ENCODE assay signal across 7 cellular contexts in the genomic region with DNA sequence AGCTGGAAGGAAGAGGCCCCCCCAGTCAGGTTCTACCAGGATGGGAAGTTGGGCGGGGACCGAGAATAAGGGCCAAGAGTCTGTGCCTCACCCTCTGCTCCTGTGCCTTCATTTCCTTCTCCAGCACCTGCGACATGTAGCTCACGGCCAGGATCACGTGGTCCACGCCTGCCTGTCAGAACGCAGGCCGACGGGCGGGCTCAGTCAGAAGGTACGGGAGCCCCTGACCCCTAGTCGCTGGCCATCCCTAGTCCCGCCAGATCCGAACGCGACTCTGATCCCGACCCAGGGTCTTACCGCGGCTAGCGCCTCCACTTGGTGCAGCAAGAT. TPM values are rescaled to one million over a fixed set of nuclear protein-coding genes. Genes with fewer than 3 reads are reported as not detected.
DNase-seq lines count a peak whose midpoint lies in the region; ATAC-seq and TF ChIP-seq lines count a peak whose summit lies in the region.

No MANE protein-coding gene starts in this region.

- ATAC-seq in GM18498 (IDR thresholded peaks at IDR 0.05; ENCODE audit: unreplicated experiment) (peak; percentile 4), HG03135 (IDR thresholded peaks at IDR 0.05; ENCODE audit: unreplicated experiment) (no peak)
- ATAC-seq in activated CD8-positive, alpha-beta memory T cell treated with anti-CD3 and anti-CD28 coated beads, Interleukin-2, amount 10 ng/mL, durations not matched to agents 7 days and 5 days: peak; percentile 27
- peak; percentile 41 for ATAC-seq in stimulated activated effector memory CD8-positive, alpha-beta T cell treated with anti-CD3 and anti-CD28 coated beads, Interleukin-12 subunit alpha, Interleukin-12 subunit beta, amount 100 ng/mL, for 72 hours

- DNase-seq in NCI-H128 (lab: John Stamatoyannopoulos, UW; ENCODE audit: unreplicated experiment): peak; percentile 14
- DNase-seq in activated CD8-positive, alpha-beta memory T cell treated with anti-CD3 and anti-CD28 coated beads, Interleukin-2, amount 10 ng/mL, durations not matched to agents 7 days and 5 days: peak; percentile 84
- peak; percentile 51 for DNase-seq in endothelial cell (ENCODE audit: low spot score)
- peak in 1 of 2 donors; percentile 72 for DNase-seq in stimulated activated effector memory CD8-positive, alpha-beta T cell treated with anti-CD3 and anti-CD28 coated beads, Interleukin-12 subunit alpha, Interleukin-12 subunit beta, amount 100 ng/mL, for 72 hours (ENCODE audit: low spot score in 2 of 2)

- peaks cover 6% of the 10 kb centered on the region for H3K36me3 Mint-ChIP-seq in activated CD8-positive, alpha-beta memory T cell treated with anti-CD3 and anti-CD28 coated beads, Interleukin-2, amount 10 ng/mL, durations not matched to agents 7 days and 5 days
- peaks cover 4% of the 10 kb centered on the region for H3K36me3 Mint-ChIP-seq in endothelial cell (ENCODE audit: low read depth, unreplicated experiment)
- H3K36me3 Mint-ChIP-seq in stimulated activated effector memory CD8-positive, alpha-beta T cell treated with anti-CD3 and anti-CD28 coated beads, Interleukin-12 subunit alpha, Interleukin-12 subunit beta, amount 100 ng/mL, for 72 hours: peaks cover 70% of the 10 kb centered on the region

- H3K27ac Mint-ChIP-seq in activated CD8-positive, alpha-beta memory T cell treated with anti-CD3 and anti-CD28 coated beads, Interleukin-2, amount 10 ng/mL, durations not matched to agents 7 days and 5 days: peak overlapping the region; percentile 96
- H3K27ac Mint-ChIP-seq in endothelial cell (ENCODE audit: unreplicated experiment): peak overlapping the region; percentile 93
- H3K27ac Mint-ChIP-seq in stimulated activated effector memory CD8-positive, alpha-beta T cell treated with anti-CD3 and anti-CD28 coated beads, Interleukin-12 subunit alpha, Interleukin-12 subunit beta, amount 100 ng/mL, for 72 hours: peak overlapping the region; percentile 98

- peaks cover 30% of the 10 kb centered on the region for H3K4me1 Mint-ChIP-seq in activated CD8-positive, alpha-beta memory T cell treated with anti-CD3 and anti-CD28 coated beads, Interleukin-2, amount 10 ng/mL, durations not matched to agents 7 days and 5 days
- peaks cover 9% of the 10 kb centered on the region for H3K4me1 Mint-ChIP-seq in endothelial cell (ENCODE audit: unreplicated experiment)
- peaks cover 55% of the 10 kb centered on the region for H3K4me1 Mint-ChIP-seq in stimulated activated effector memory CD8-positive, alpha-beta T cell treated with anti-CD3 and anti-CD28 coated beads, Interleukin-12 subunit alpha, Interleukin-12 subunit beta, amount 100 ng/mL, for 72 hours

- H3K36me3 ChIP-seq in mucosa of rectum (ENCODE audit: control insufficient read depth in 2 of 2, insufficient read depth in 2 of 2, low read length in 2 of 2): peaks cover 28 to 47% of the 10 kb centered on the region in 2 donors

- CTCF ChIA-PET in activated CD8-positive, alpha-beta memory T cell treated with anti-CD3 and anti-CD28 coated beads, Interleukin-2, amount 10 ng/mL, durations not matched to agents 7 days and 5 days (lab: Charles Lee): interaction anchor here (1.0 to 1.9 kb wide), 4 partner anchors 11 to 183 kb away, joined by 3 to 9 read pairs (median 4); a partner anchor contains a TSS

- peak overlapping the region; percentile 99 to 100 for H3K9ac ChIP-seq in mucosa of rectum (ENCODE audit: low read depth in 1 of 2, low read length in 2 of 2)

- H3K27me3 ChIP-seq in mucosa of rectum (ENCODE audit: control insufficient read depth in 2 of 2, insufficient read depth in 2 of 2, low read length in 2 of 2): no peaks in the 10 kb centered on the region

- no peaks in the 10 kb centered on the region for H3K9me3 ChIP-seq in mucosa of rectum (ENCODE audit: control insufficient read depth in 2 of 2, low read length in 2 of 2)

- peak overlapping the region; percentile 91 to 98 for H3K4me3 ChIP-seq in mucosa of rectum (ENCODE audit: low read length in 2 of 2)

- H3K4me1 ChIP-seq in mucosa of rectum (ENCODE audit: control insufficient read depth in 2 of 2, insufficient read depth in 2 of 2, low read length in 2 of 2): peaks cover 35 to 42% of the 10 kb centered on the region in 2 donors

- peak overlapping the region; percentile 93 for H3K4me3 Mint-ChIP-seq in activated CD8-positive, alpha-beta memory T cell treated with anti-CD3 and anti-CD28 coated beads, Interleukin-2, amount 10 ng/mL, durations not matched to agents 7 days and 5 days
- H3K4me3 Mint-ChIP-seq in endothelial cell (ENCODE audit: unreplicated experiment): peak overlapping the region; percentile 96
- H3K4me3 Mint-ChIP-seq in stimulated activated effector memory CD8-positive, alpha-beta T cell treated with anti-CD3 and anti-CD28 coated beads, Interleukin-12 subunit alpha, Interleukin-12 subunit beta, amount 100 ng/mL, for 72 hours: peak overlapping the region; percentile 91

- no peaks in the 10 kb centered on the region for H3K9me3 Mint-ChIP-seq in activated CD8-positive, alpha-beta memory T cell treated with anti-CD3 and anti-CD28 coated beads, Interleukin-2, amount 10 ng/mL, durations not matched to agents 7 days and 5 days (ENCODE audit: low read depth)
- H3K9me3 Mint-ChIP-seq in endothelial cell (ENCODE audit: unreplicated experiment): no peaks in the 10 kb centered on the region
- H3K9me3 Mint-ChIP-seq in stimulated activated effector memory CD8-positive, alpha-beta T cell treated with anti-CD3 and anti-CD28 coated beads, Interleukin-12 subunit alpha, Interleukin-12 subunit beta, amount 100 ng/mL, for 72 hours: no peaks in the 10 kb centered on the region

- peak overlapping the region; percentile 98 to 99 for H3K27ac ChIP-seq in mucosa of rectum (ENCODE audit: low read depth in 2 of 2, low read length in 2 of 2)

- H3K27me3 Mint-ChIP-seq in activated CD8-positive, alpha-beta memory T cell treated with anti-CD3 and anti-CD28 coated beads, Interleukin-2, amount 10 ng/mL, durations not matched to agents 7 days and 5 days: no peaks in the 10 kb centered on the region
- H3K27me3 Mint-ChIP-seq in endothelial cell (ENCODE audit: unreplicated experiment): peaks cover 22% of the 10 kb centered on the region

- TF ChIP-seq CTCF in endothelial cell (IDR thresholded peaks at IDR 0.05; ENCODE audit: unreplicated experiment): no peak

RNA-seq across cellular contexts. Expression of a gene that starts 0.5 kb away (rescaled TPM):
- total RNA-seq in activated CD8-positive, alpha-beta memory T cell treated with anti-CD3 and anti-CD28 coated beads, Interleukin-2, amount 10 ng/mL, durations not matched to agents 7 days and 5 days: 10 to 100 TPM; 46.6 to 47.9 TPM
- 21.3 TPM for total RNA-seq in endothelial cell (ENCODE audit: unreplicated experiment)

RNA-seq across cellular contexts. Expression of a gene that starts 3.8 kb away (rescaled TPM):
- total RNA-seq in activated CD8-positive, alpha-beta memory T cell treated with anti-CD3 and anti-CD28 coated beads, Interleukin-2, amount 10 ng/mL, durations not matched to agents 7 days and 5 days: 1 to 10 TPM in 1 of 2 experiments, under 1 TPM in 1; 0.19 to 1.2 TPM
- 0.56 TPM for total RNA-seq in endothelial cell (ENCODE audit: unreplicated experiment)

RNA-seq across cellular contexts. Expression of a gene that starts 33.9 kb away (rescaled TPM):
- 10 to 100 TPM; 50.0 to 58.9 TPM for total RNA-seq in activated CD8-positive, alpha-beta memory T cell treated with anti-CD3 and anti-CD28 coated beads, Interleukin-2, amount 10 ng/mL, durations not matched to agents 7 days and 5 days
- total RNA-seq in endothelial cell (ENCODE audit: unreplicated experiment): 42.3 TPM

RNA-seq across cellular contexts. Expression of a gene that starts 34.0 kb away (rescaled TPM):
- 1 to 10 TPM; 7.3 to 9.3 TPM for total RNA-seq in activated CD8-positive, alpha-beta memory T cell treated with anti-CD3 and anti-CD28 coated beads, Interleukin-2, amount 10 ng/mL, durations not matched to agents 7 days and 5 days
- 22.0 TPM for total RNA-seq in endothelial cell (ENCODE audit: unreplicated experiment)

RNA-seq across cellular contexts. Expression of a gene that starts 49.1 kb away (rescaled TPM):
- 100 to 1,000 TPM; 150 to 172 TPM for total RNA-seq in activated CD8-positive, alpha-beta memory T cell treated with anti-CD3 and anti-CD28 coated beads, Interleukin-2, amount 10 ng/mL, durations not matched to agents 7 days and 5 days
- 71.1 TPM for total RNA-seq in endothelial cell (ENCODE audit: unreplicated experiment)
